In the genomic region with DNA sequence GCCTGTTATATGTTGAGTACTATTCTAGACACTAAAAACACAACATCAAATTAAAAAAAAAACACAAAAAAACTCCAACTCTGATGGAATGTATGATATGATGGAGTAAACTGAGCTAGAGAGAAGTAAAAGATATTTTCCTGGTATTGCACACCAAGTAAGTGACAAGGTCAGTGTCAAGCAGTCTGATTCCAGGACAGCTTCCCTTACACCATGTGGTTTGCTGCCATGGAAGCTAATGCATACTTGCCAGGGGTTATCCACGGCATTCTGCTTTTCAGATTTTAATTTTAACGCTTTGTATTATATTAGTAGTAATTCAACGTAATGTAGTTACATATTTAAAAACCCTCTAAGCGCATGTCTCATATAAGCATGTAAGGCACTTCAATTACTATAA, we compare ENCODE assay signal across 33 cellular contexts. TPM values are rescaled to one million over a fixed set of nuclear protein-coding genes. Genes with fewer than 3 reads are reported as not detected.
"Had no signal": no experiment of that assay in that cellular context is flagged by ENCODE, and none has a peak within 500 bp of the region (broad histone marks: within the 10 kb centered on the region; RNA-seq: fewer than 3 reads in every experiment).

No MANE protein-coding gene starts in this region.

- H3K36me3 Mint-ChIP-seq: activated naive CD8-positive, alpha-beta T cell; T-cell had no signal

- H3K4me1 Mint-ChIP-seq: activated B cell treated with CpG ODN at 0.5 μM for 24 hours; activated T-helper 17 cell treated with anti-CD3 and anti-CD28 coated beads, Interleukin-2, amount 50 U/mL, for 72 hours; T-cell had no signal

- H3K27ac Mint-ChIP-seq: activated B cell treated with CpG ODN at 0.5 μM for 24 hours; activated CD8-positive, alpha-beta T cell treated with anti-CD3 and anti-CD28 coated beads for 36 hours; activated naive CD8-positive, alpha-beta T cell; activated T-helper 17 cell treated with anti-CD3 and anti-CD28 coated beads, Interleukin-2, amount 50 U/mL, for 72 hours; effector memory CD8-positive, alpha-beta T cell; T-cell; T-helper 1 cell treated with Interleukin-12 subunit alpha and Interleukin-12 subunit beta and Interleukin-4 antibody, amounts not matched to agents 30 μg/mL and 1 μg/mL, for 36 hours; T-helper 2 cell treated with Interferon-gamma antibody and Interleukin-4, amounts not matched to agents 5 μg/mL and 100 μg/mL, for 36 hours had no signal

- H3K27me3 Mint-ChIP-seq: activated B cell treated with CpG ODN at 0.5 μM for 24 hours; activated naive CD8-positive, alpha-beta T cell; activated T-helper 17 cell treated with anti-CD3 and anti-CD28 coated beads, Interleukin-2, amount 50 U/mL, for 72 hours; effector memory CD8-positive, alpha-beta T cell had no signal

- H3K4me3 ChIP-seq: adrenal gland, body of pancreas, esophagus muscularis mucosa, gastroesophageal sphincter had no signal

- H3K9me3 Mint-ChIP-seq: activated CD8-positive, alpha-beta T cell treated with anti-CD3 and anti-CD28 coated beads for 36 hours; T-helper 1 cell treated with Interleukin-12 subunit alpha and Interleukin-12 subunit beta and Interleukin-4 antibody, amounts not matched to agents 30 μg/mL and 1 μg/mL, for 36 hours had no signal

- H3K27me3 ChIP-seq: adrenal gland, body of pancreas, esophagus muscularis mucosa, foreskin keratinocyte, gastroesophageal sphincter had no signal

- H3K4me1 ChIP-seq: adrenal gland, body of pancreas, esophagus muscularis mucosa, foreskin keratinocyte, gastroesophageal sphincter had no signal

- H3K4me3 Mint-ChIP-seq: activated B cell treated with CpG ODN at 0.5 μM for 24 hours; activated CD8-positive, alpha-beta T cell treated with anti-CD3 and anti-CD28 coated beads for 36 hours; activated naive CD8-positive, alpha-beta T cell; activated T-cell treated with anti-CD3 and anti-CD28 coated beads, Interleukin-2, amount 50 U/mL, for 4 hours; activated T-helper 17 cell treated with anti-CD3 and anti-CD28 coated beads, Interleukin-2, amount 50 U/mL, for 72 hours; effector memory CD8-positive, alpha-beta T cell; T-cell; T-helper 1 cell treated with Interleukin-12 subunit alpha and Interleukin-12 subunit beta and Interleukin-4 antibody, amounts not matched to agents 30 μg/mL and 1 μg/mL, for 36 hours; T-helper 2 cell treated with Interferon-gamma antibody and Interleukin-4, amounts not matched to agents 5 μg/mL and 100 μg/mL, for 36 hours had no signal

- ATAC-seq: activated CD4-positive, CD25-positive, alpha-beta regulatory T cell treated with anti-CD3 and anti-CD28 coated beads, Interleukin-2, amount 50 U/mL, for 24 hours; activated CD8-positive, alpha-beta T cell treated with anti-CD3 and anti-CD28 coated beads for 36 hours; activated T-cell treated with anti-CD3 and anti-CD28 coated beads, Interleukin-2, amount 50 U/mL, for 4 hours; activated T-helper 17 cell treated with anti-CD3 and anti-CD28 coated beads, Interleukin-2, amount 50 U/mL, for 72 hours; body of pancreas; effector memory CD8-positive, alpha-beta T cell; foreskin keratinocyte; gastroesophageal sphincter; T-cell had no signal

- FAIRE-seq: colon had no signal

- H3K9me3 ChIP-seq: adrenal gland, body of pancreas, esophagus muscularis mucosa, gastroesophageal sphincter had no signal

- H3K36me3 ChIP-seq: adrenal gland, esophagus muscularis mucosa, gastroesophageal sphincter, WERI-Rb-1 had no signal

- H3K27ac ChIP-seq: adrenal gland, body of pancreas, esophagus muscularis mucosa, foreskin keratinocyte, gastroesophageal sphincter, WERI-Rb-1 had no signal

- DNase-seq: activated B cell treated with CpG ODN at 0.5 μM for 24 hours; activated CD4-positive, alpha-beta T cell treated with anti-CD3 and anti-CD28 coated beads for 48 hours; activated CD4-positive, alpha-beta T cell treated with anti-CD3 and anti-CD28 coated beads, Interleukin-2, amount 50 U/mL, for 1 hour; activated CD4-positive, alpha-beta T cell treated with anti-CD3 and anti-CD28 coated beads, Interleukin-2, amount 50 U/mL, for 48 hours; activated CD8-positive, alpha-beta memory T cell treated with anti-CD3 and anti-CD28 coated beads for 24 hours; activated CD8-positive, alpha-beta T cell treated with anti-CD3 and anti-CD28 coated beads for 36 hours; activated effector memory CD4-positive, alpha-beta T cell treated with Interleukin-2 at 50 U/mL for 16 hours; activated gamma-delta T cell treated with Interleukin-2 at 50 U/mL for 16 hours; activated naive CD4-positive, alpha-beta T cell treated with anti-CD3 and anti-CD28 coated beads, Interleukin-2, amount 50 U/mL, for 16 hours; activated naive CD4-positive, alpha-beta T cell treated with Interleukin-2 at 50 U/mL for 16 hours; activated T-cell treated with anti-CD3 and anti-CD28 coated beads, Interleukin-2, amount 50 U/mL, for 4 hours; adrenal gland; amygdala; aorta; body of pancreas; caudate nucleus; cortex of kidney; dermis blood vessel endothelial cell; effector CD4-positive, alpha-beta T cell; effector memory CD8-positive, alpha-beta T cell; erythroblast; foreskin keratinocyte; T-cell; T1000; WERI-Rb-1 had no signal

RNA-seq across cellular contexts. Expression of a gene that starts 48.4 kb away (rescaled TPM):
- total RNA-seq: activated B cell treated with CpG ODN at 0.5 μM for 24 hours; activated CD8-positive, alpha-beta T cell treated with anti-CD3 and anti-CD28 coated beads for 36 hours; activated T-helper 17 cell treated with anti-CD3 and anti-CD28 coated beads, Interleukin-2, amount 50 U/mL, for 72 hours had no signal
